ENCODE assay signal across 32 cellular contexts in genomic region chr16:89142474-89143197, GRCh38. TPM values are rescaled to one million over a fixed set of nuclear protein-coding genes. Genes with fewer than 3 reads are reported as not detected.
A peak's percentile ranks its signal among the peaks of the same experiment; 100 is the strongest.
DNase-seq lines count a peak whose midpoint lies in the region; ATAC-seq, FAIRE-seq and TF ChIP-seq lines count a peak whose summit lies in the region.
"Had no signal": no experiment of that assay in that cellular context is flagged by ENCODE, and none has a peak within 500 bp of the region (broad histone marks: within the 10 kb centered on the region; RNA-seq: fewer than 3 reads in every experiment).

No MANE protein-coding gene starts in this region.

- no peaks in the 10 kb centered on the region for H3K9me1 ChIP-seq in K562 (ENCODE audit: control insufficient read depth, insufficient read depth, low read length)

- no peaks in the 10 kb centered on the region for H3K27me3 ChIP-seq in K562 (ENCODE audit: control insufficient read depth in 2 of 2, insufficient read depth in 2 of 2, low read length in 2 of 2)
- H3K27me3 ChIP-seq in mesenchymal stem cell (ENCODE audit: control insufficient read depth in 1 of 2, insufficient read depth in 1 of 2, low read length in 2 of 2): no peaks in the 10 kb centered on the region
- H3K27me3 ChIP-seq in uterus: no peaks in the 10 kb centered on the region
- H3K27me3 ChIP-seq: breast epithelium, gastrocnemius medialis, neural progenitor cell, sigmoid colon, SJCRH30, suprapubic skin had no signal

- H3K4me1 ChIP-seq in K562 (replicated peaks in 1 of 2; ENCODE audit: control insufficient read depth in 2 of 2, insufficient read depth in 2 of 2, low read length in 2 of 2) (peaks cover 0 to 22% of the 10 kb centered on the region in 2 experiments; a peak in 2 of 5 replicates), mesenchymal stem cell (ENCODE audit: control insufficient read depth, insufficient read depth, low read depth, low read length) (no peaks in the 10 kb centered on the region), uterus (no peaks in the 10 kb centered on the region)
- H3K4me1 ChIP-seq: breast epithelium, gastrocnemius medialis, neural progenitor cell, sigmoid colon, SJCRH30, suprapubic skin had no signal

- H3K4me3 Mint-ChIP-seq in activated naive CD4-positive, alpha-beta T cell treated with anti-CD3 and anti-CD28 coated beads, Interleukin-2, amount 10 ng/mL, durations not matched to agents 7 days and 5 days: no peak overlapping the region
- H3K4me3 Mint-ChIP-seq: activated B cell treated with CpG ODN at 0.5 μM for 24 hours; activated T-cell treated with anti-CD3 and anti-CD28 coated beads, Interleukin-2, amount 50 U/mL, for 72 hours; CD4-positive, alpha-beta T cell; neural progenitor cell had no signal

- BruUV-seq in K562 (replicated peaks; lab: Mats Ljungman, UMichigan): no TSS peak

- no peaks in the 10 kb centered on the region for H3K9me3 Mint-ChIP-seq in activated naive CD4-positive, alpha-beta T cell treated with anti-CD3 and anti-CD28 coated beads, Interleukin-2, amount 10 ng/mL, durations not matched to agents 7 days and 5 days
- H3K9me3 Mint-ChIP-seq in activated naive CD4-positive, alpha-beta T cell treated with anti-CD3 and anti-CD28 coated beads, Interleukin-2, amount 50 U/mL, for 72 hours: no peaks in the 10 kb centered on the region
- H3K9me3 Mint-ChIP-seq: activated B cell treated with CpG ODN at 0.5 μM for 24 hours; activated T-cell treated with anti-CD3 and anti-CD28 coated beads, Interleukin-2, amount 50 U/mL, for 72 hours; CD4-positive, alpha-beta T cell; neural progenitor cell had no signal

- TF ChIP-seq RAD21 in K562 (CRISPR knock-in tag; conservative IDR thresholded peaks at IDR 0.05 in 1 of 2, IDR thresholded peaks at IDR 0.05 in 1 of 2): no peak

- no peaks in the 10 kb centered on the region for H3K4me1 Mint-ChIP-seq in activated naive CD4-positive, alpha-beta T cell treated with anti-CD3 and anti-CD28 coated beads, Interleukin-2, amount 10 ng/mL, durations not matched to agents 7 days and 5 days
- H3K4me1 Mint-ChIP-seq: activated B cell treated with CpG ODN at 0.5 μM for 24 hours had no signal

- peaks cover 3% of the 10 kb centered on the region for H3K79me1 ChIP-seq in mesenchymal stem cell (replicated peaks; ENCODE audit: low read length, poor library complexity, severe bottlenecking)

- H2BK15ac ChIP-seq in mesenchymal stem cell (ENCODE audit: low read depth, poor library complexity, severe bottlenecking): no peak overlapping the region

- H3K4me3 ChIP-seq in K562 (no peak overlapping the region), mesenchymal stem cell (ENCODE audit: insufficient read depth in 1 of 2, low read depth in 1 of 2, low read length in 2 of 2) (no peak overlapping the region), uterus (no peak overlapping the region)
- H3K4me3 ChIP-seq: breast epithelium, gastrocnemius medialis, neural progenitor cell, PC-9, sigmoid colon, SJCRH30, suprapubic skin had no signal

- H3K14ac ChIP-seq in mesenchymal stem cell (ENCODE audit: low read length in 2 of 2): no peak overlapping the region

- CTCF ChIA-PET in activated naive CD4-positive, alpha-beta T cell treated with anti-CD3 and anti-CD28 coated beads, Interleukin-2, amount 10 ng/mL, durations not matched to agents 7 days and 5 days (lab: Charles Lee): no interaction called here
- CTCF ChIA-PET in K562 (lab: Yijun Ruan, JAX; ENCODE audit: low intra/inter-chr PET ratio): no interaction called here

- H4K91ac ChIP-seq in mesenchymal stem cell (ENCODE audit: low read length): no peak overlapping the region

- H3K4ac ChIP-seq in mesenchymal stem cell (ENCODE audit: low read depth in 1 of 2, low read length in 2 of 2): no peak overlapping the region

- H3K9me3 ChIP-seq in K562 (replicated peaks; ENCODE audit: control insufficient read depth, insufficient read depth, low read depth, low read length) (peaks cover 2% of the 10 kb centered on the region), mesenchymal stem cell (ENCODE audit: control insufficient read depth, low read length) (no peaks in the 10 kb centered on the region), uterus (no peaks in the 10 kb centered on the region)
- H3K9me3 ChIP-seq: breast epithelium, gastrocnemius medialis, sigmoid colon, SJCRH30, suprapubic skin had no signal

- H3K4me2 ChIP-seq in K562 (ENCODE audit: insufficient read depth, low read length) (no peak overlapping the region), mesenchymal stem cell (ENCODE audit: low read length, poor library complexity, severe bottlenecking) (no peak overlapping the region)
- H3K4me2 ChIP-seq: neural progenitor cell, PC-9 had no signal

- no peak overlapping the region for H2BK12ac ChIP-seq in mesenchymal stem cell (ENCODE audit: low read length in 2 of 2)

- in situ Hi-C loops in K562 (cut with MboI): no loop called here

- H2BK120ac ChIP-seq in mesenchymal stem cell (ENCODE audit: low read depth, low read length): no peak overlapping the region

- WGBS in K562 (ENCODE audit: insufficient coverage, low coverage, missing lambda C conversion rate): 88% methylated on average over 12 of the region's 13 CpGs
- WGBS in mesenchymal stem cell: 95% methylated on average over 13 of the region's 13 CpGs

- TF ChIP-seq EP300 in K562 (IDR thresholded peaks at IDR 0.05; ENCODE audit: low read length): no peak

- no peak overlapping the region for H4K8ac ChIP-seq in mesenchymal stem cell (ENCODE audit: low read length)

- peaks cover 44% of the 10 kb centered on the region; the same call in 2 of the 3 replicates for H3K36me3 ChIP-seq in K562 (ENCODE audit: control insufficient read depth, insufficient read depth, low read length)
- peaks cover 58 to 84% of the 10 kb centered on the region in 2 experiments for H3K36me3 ChIP-seq in mesenchymal stem cell (ENCODE audit: control insufficient read depth in 1 of 2, insufficient read depth in 2 of 2, low read depth in 1 of 2, low read length in 2 of 2)
- no peaks in the 10 kb centered on the region for H3K36me3 ChIP-seq in uterus
- H3K36me3 ChIP-seq: neural progenitor cell, SJCRH30 had no signal

- H3K18ac ChIP-seq in mesenchymal stem cell (ENCODE audit: low read depth in 1 of 2, low read length in 2 of 2): no peak overlapping the region

- H3K36me3 Mint-ChIP-seq in activated naive CD4-positive, alpha-beta T cell treated with anti-CD3 and anti-CD28 coated beads, Interleukin-2, amount 10 ng/mL, durations not matched to agents 7 days and 5 days: peaks cover 17% of the 10 kb centered on the region
- H3K36me3 Mint-ChIP-seq in activated naive CD4-positive, alpha-beta T cell treated with anti-CD3 and anti-CD28 coated beads, Interleukin-2, amount 50 U/mL, for 72 hours: peaks cover 0 to 13% of the 10 kb centered on the region in 2 donors

- no peak overlapping the region for H3K27ac ChIP-seq in K562 (ENCODE audit: extremely low read depth, low read depth, low read length)
- H3K27ac ChIP-seq in mesenchymal stem cell (ENCODE audit: low read length, poor library complexity, severe bottlenecking): no peak overlapping the region
- H3K27ac ChIP-seq in uterus: no peak overlapping the region
- H3K27ac ChIP-seq: breast epithelium, gastrocnemius medialis, neural progenitor cell, PC-9, sigmoid colon, SJCRH30, suprapubic skin had no signal

- H3K27ac Mint-ChIP-seq in activated naive CD4-positive, alpha-beta T cell treated with anti-CD3 and anti-CD28 coated beads, Interleukin-2, amount 10 ng/mL, durations not matched to agents 7 days and 5 days: peak overlapping the region; percentile 28
- H3K27ac Mint-ChIP-seq in activated naive CD4-positive, alpha-beta T cell treated with anti-CD3 and anti-CD28 coated beads, Interleukin-2, amount 50 U/mL, for 72 hours: no peak overlapping the region
- H3K27ac Mint-ChIP-seq: activated B cell treated with CpG ODN at 0.5 μM for 24 hours; activated T-cell treated with anti-CD3 and anti-CD28 coated beads, Interleukin-2, amount 50 U/mL, for 72 hours; CD4-positive, alpha-beta T cell; neural progenitor cell; progenitor cell of endocrine pancreas had no signal

- DNase-seq in activated naive CD4-positive, alpha-beta T cell treated with anti-CD3 and anti-CD28 coated beads, Interleukin-2, amount 10 ng/mL, durations not matched to agents 7 days and 5 days: no peak
- no peak for DNase-seq in activated naive CD4-positive, alpha-beta T cell treated with anti-CD3 and anti-CD28 coated beads, Interleukin-2, amount 50 U/mL, for 72 hours (ENCODE audit: low spot score in 2 of 2)
- no peak for DNase-seq in K562 (ENCODE audit: extremely low read depth in 1 of 4, low spot score in 3 of 4)
- DNase-seq in mesenchymal stem cell: peak; percentile 10
- no peak for DNase-seq in uterus
- DNase-seq in activated CD4-positive, CD25-positive, alpha-beta regulatory T cell (lab: John Stamatoyannopoulos, UW): no peak
- no peak for DNase-seq in NCI-H1105 treated with DMSO at 0.1 percent for 48 hours (lab: John Stamatoyannopoulos, UW)
- DNase-seq: activated B cell treated with CpG ODN at 0.5 μM for 24 hours; activated naive CD4-positive, alpha-beta T cell treated with Interleukin-2 at 50 U/mL for 16 hours; activated T-cell treated with anti-CD3 and anti-CD28 coated beads, Interleukin-2, amount 50 U/mL, for 72 hours; amygdala; CD4-positive, alpha-beta T cell; effector memory CD4-positive, alpha-beta T cell; erythroblast; gastrocnemius medialis; hippocampal formation; Karpas-422; NCI-H1694; NCI-H2171; NCI-H510A; PC-9; sigmoid colon; SJCRH30; stimulated activated naive CD4-positive, alpha-beta T cell had no signal

- no peak for FAIRE-seq in K562 (lab: Jason Lieb, UNC)

- H2AFZ ChIP-seq in K562 (ENCODE audit: low read depth, low read length) (no peak overlapping the region), mesenchymal stem cell (ENCODE audit: low read depth, low read length) (no peak overlapping the region)
- H2AFZ ChIP-seq: neural progenitor cell, PC-9 had no signal

- H3K27me3 Mint-ChIP-seq in activated naive CD4-positive, alpha-beta T cell treated with anti-CD3 and anti-CD28 coated beads, Interleukin-2, amount 10 ng/mL, durations not matched to agents 7 days and 5 days: no peaks in the 10 kb centered on the region
- H3K27me3 Mint-ChIP-seq: activated B cell treated with CpG ODN at 0.5 μM for 24 hours; CD4-positive, alpha-beta T cell; progenitor cell of endocrine pancreas had no signal

- H4K20me1 ChIP-seq in K562 (replicated peaks; ENCODE audit: control insufficient read depth, insufficient read depth, low read length): no peaks in the 10 kb centered on the region

- H3K79me2 ChIP-seq in K562 (ENCODE audit: control insufficient read depth, insufficient read depth, low read length): no peaks in the 10 kb centered on the region

- intact Hi-C loops in K562 (cut with micrococcal nuclease): no loop called here
- intact Hi-C loops in uterus (cut with DNase I; ENCODE audit: low total_unique reads): no loop called here

- POLR2A ChIA-PET in K562 (lab: Yijun Ruan, JAX): interaction anchor here (0.6 to 1.1 kb wide), 2 partner anchors 13 to 64 kb away, joined by 3 read pairs; no protein-coding TSS in a partner anchor

- no peak for TF ChIP-seq CTCF in K562 (IDR thresholded peaks at IDR 0.05 in 2 of 3, conservative IDR thresholded peaks at IDR 0.05 in 1 of 3; ENCODE audit: insufficient read depth in 2 of 3, low read depth in 1 of 3, low read length in 3 of 3)
- TF ChIP-seq CTCF in uterus (IDR thresholded peaks at IDR 0.05): no peak

- no peak overlapping the region for H2AK5ac ChIP-seq in mesenchymal stem cell (ENCODE audit: low read length, severe bottlenecking)

- no peak overlapping the region for H3K9ac ChIP-seq in K562 (ENCODE audit: insufficient read depth in 1 of 2, low read depth in 2 of 2, low read length in 2 of 2)
- no peak overlapping the region for H3K9ac ChIP-seq in mesenchymal stem cell (ENCODE audit: low read length)
- H3K9ac ChIP-seq: neural progenitor cell had no signal

- no peak for ATAC-seq in activated naive CD4-positive, alpha-beta T cell treated with anti-CD3 and anti-CD28 coated beads, Interleukin-2, amount 50 U/mL, for 72 hours
- no peak for ATAC-seq in K562
- no peak for ATAC-seq in HG02885 (IDR thresholded peaks at IDR 0.05; ENCODE audit: poor library complexity, unreplicated experiment)
- ATAC-seq: activated T-cell treated with anti-CD3 and anti-CD28 coated beads, Interleukin-2, amount 50 U/mL, for 72 hours; gastrocnemius medialis; left cardiac atrium had no signal

- no peak overlapping the region for H2BK5ac ChIP-seq in mesenchymal stem cell (ENCODE audit: low read depth, low read length, poor library complexity, severe bottlenecking)

- TF ChIP-seq POLR2A in K562 (conservative IDR thresholded peaks at IDR 0.05) (no peak), uterus (IDR thresholded peaks at IDR 0.05) (no peak)

- H3K23ac ChIP-seq in mesenchymal stem cell (ENCODE audit: low read length in 2 of 2): no peak overlapping the region

RNA-seq across cellular contexts. Expression of gene CDH15, which starts 28.9 kb away (rescaled TPM):
- under 1 TPM in 1 of 2 donors, not detected in 1; 0.75 TPM for total RNA-seq in activated naive CD4-positive, alpha-beta T cell treated with anti-CD3 and anti-CD28 coated beads, Interleukin-2, amount 50 U/mL, for 72 hours
- total RNA-seq in K562 (2011; cell fraction: chromatin; rRNA removed; ENCODE audit: low replicate concordance): 0.37 TPM in 1 of 2 replicates, not detected in the other
- 0.33 TPM in 1 of 2 replicates, not detected in the other for total RNA-seq in K562 (2011; cell fraction: nucleolus; rRNA removed)
- total RNA-seq in K562 (2011; cell fraction: nucleoplasm; rRNA removed): not detected in 2 replicates
- total RNA-seq in K562 (2014; rRNA removed): 0.16 and 0.18 TPM in 2 replicates
- total RNA-seq in K562 (2014; rRNA removed; fragmentation: Illumina TruSeq; extraction: Trizol): not detected in 2 replicates
- not detected in 2 replicates for total RNA-seq in K562 (2015; rRNA removed; fragmentation: Illumina TruSeq; extraction: Trizol)
- total RNA-seq in K562 (2021): 0.07 and 0.11 TPM in 2 replicates
- 0.03 TPM in 1 of 2 replicates, not detected in the other for polyA plus RNA-seq in K562 (2011; rRNA removed)
- polyA plus RNA-seq in K562 (2011; cell fraction: cytosol; rRNA removed): 0.03 and 0.12 TPM in 2 replicates
- 0.08 and 0.09 TPM in 2 replicates for polyA plus RNA-seq in K562 (2011; cell fraction: nucleus; rRNA removed)
- polyA plus RNA-seq in K562 (2012): 0.11 and 0.12 TPM in 2 replicates
- polyA plus RNA-seq in K562 (2014; fragmentation: Illumina TruSeq; extraction: Trizol): not detected in 2 replicates
- not detected for polyA plus RNA-seq in K562 (2014; fragmentation: Nextera tagmentation; extraction: Ambion mirVana)
- not detected in 2 replicates for polyA plus RNA-seq in K562 (2014; rRNA removed)
- polyA minus RNA-seq in K562 (2011; rRNA and poly(A)+ RNA removed): not detected in 2 replicates
- polyA minus RNA-seq in K562 (2011; cell fraction: cytosol; rRNA and poly(A)+ RNA removed): not detected in 2 replicates
- polyA minus RNA-seq in K562 (2011; cell fraction: nucleus; rRNA and poly(A)+ RNA removed): not detected in 2 replicates
- polyA plus RNA-seq in mesenchymal stem cell (2013, experiment 1 of 2): 0.43 TPM
- 0.37 TPM for polyA plus RNA-seq in mesenchymal stem cell (2013, experiment 2 of 2)
- total RNA-seq in uterus: under 1 TPM in 1 of 4 donors, not detected in 3; 0.21 TPM
- total RNA-seq: A172; activated B cell treated with CpG ODN at 0.5 μM for 24 hours; activated T-cell treated with anti-CD3 and anti-CD28 coated beads, Interleukin-2, amount 50 U/mL, for 72 hours; breast epithelium; CD4-positive, alpha-beta T cell; PC-9; progenitor cell of endocrine pancreas; sigmoid colon had no signal

RNA-seq across cellular contexts. Expression of gene ACSF3, which starts 49.0 kb away (rescaled TPM):
- total RNA-seq in activated naive CD4-positive, alpha-beta T cell treated with anti-CD3 and anti-CD28 coated beads, Interleukin-2, amount 50 U/mL, for 72 hours: 10 to 100 TPM; 33.1 to 59.9 TPM
- total RNA-seq in K562 (2011; cell fraction: chromatin; rRNA removed; ENCODE audit: low replicate concordance): 55.6 and 73.7 TPM in 2 replicates
- total RNA-seq in K562 (2011; cell fraction: nucleolus; rRNA removed): 44.2 and 45.9 TPM in 2 replicates
- 35.3 and 39.0 TPM in 2 replicates for total RNA-seq in K562 (2011; cell fraction: nucleoplasm; rRNA removed)
- total RNA-seq in K562 (2014; rRNA removed): 28.5 and 37.0 TPM in 2 replicates
- 14.0 and 14.6 TPM in 2 replicates for total RNA-seq in K562 (2014; rRNA removed; fragmentation: Illumina TruSeq; extraction: Trizol)
- 14.5 and 16.9 TPM in 2 replicates for total RNA-seq in K562 (2015; rRNA removed; fragmentation: Illumina TruSeq; extraction: Trizol)
- total RNA-seq in K562 (2021): 31.7 and 32.8 TPM in 2 replicates
- polyA plus RNA-seq in K562 (2011; rRNA removed): 14.9 and 15.9 TPM in 2 replicates
- polyA plus RNA-seq in K562 (2011; cell fraction: cytosol; rRNA removed): 12.9 and 34.5 TPM in 2 replicates
- polyA plus RNA-seq in K562 (2011; cell fraction: nucleus; rRNA removed): 22.1 and 40.2 TPM in 2 replicates
- polyA plus RNA-seq in K562 (2012): 16.9 and 29.2 TPM in 2 replicates
- 14.7 and 21.0 TPM in 2 replicates for polyA plus RNA-seq in K562 (2014; fragmentation: Illumina TruSeq; extraction: Trizol)
- polyA plus RNA-seq in K562 (2014; fragmentation: Nextera tagmentation; extraction: Ambion mirVana): 1 to 10 TPM in 1 of 2 experiments, under 1 TPM in 1; 0.77 to 1.9 TPM
- polyA plus RNA-seq in K562 (2014; rRNA removed): 27.3 and 29.8 TPM in 2 replicates
- polyA minus RNA-seq in K562 (2011; rRNA and poly(A)+ RNA removed): 16.2 and 17.6 TPM in 2 replicates
- 40.6 and 53.1 TPM in 2 replicates for polyA minus RNA-seq in K562 (2011; cell fraction: cytosol; rRNA and poly(A)+ RNA removed)
- polyA minus RNA-seq in K562 (2011; cell fraction: nucleus; rRNA and poly(A)+ RNA removed): 21.0 and 22.3 TPM in 2 replicates
- polyA plus RNA-seq in mesenchymal stem cell (2013, experiment 1 of 2): 7.7 TPM
- polyA plus RNA-seq in mesenchymal stem cell (2013, experiment 2 of 2): 7.7 TPM
- 10 to 100 TPM in 3 of 4 donors, 1 to 10 TPM in 1; 7.4 to 39.0 (median 18.2) TPM for total RNA-seq in uterus

RNA-seq across cellular contexts. Expression of gene SLC22A31, which starts 57.7 kb away (rescaled TPM):
- 1 to 10 TPM; 1.6 to 3.7 TPM for total RNA-seq in activated naive CD4-positive, alpha-beta T cell treated with anti-CD3 and anti-CD28 coated beads, Interleukin-2, amount 50 U/mL, for 72 hours
- total RNA-seq in K562 (2011; cell fraction: chromatin; rRNA removed; ENCODE audit: low replicate concordance): 1.7 and 10.2 TPM in 2 replicates
- total RNA-seq in K562 (2011; cell fraction: nucleolus; rRNA removed): 8.4 and 9.0 TPM in 2 replicates
- total RNA-seq in K562 (2011; cell fraction: nucleoplasm; rRNA removed): 3.0 and 3.2 TPM in 2 replicates
- total RNA-seq in K562 (2014; rRNA removed) (0.54 and 0.86 TPM in 2 replicates), K562 (2014; rRNA removed; fragmentation: Illumina TruSeq; extraction: Trizol) (not detected in 2 replicates), K562 (2015; rRNA removed; fragmentation: Illumina TruSeq; extraction: Trizol) (0.15 and 0.29 TPM in 2 replicates), K562 (2021) (1.1 and 1.3 TPM in 2 replicates), uterus (not detected)
- polyA plus RNA-seq in K562 (2011; rRNA removed) (0.39 and 1.9 TPM in 2 replicates), K562 (2014; fragmentation: Illumina TruSeq; extraction: Trizol) (0.36 and 0.47 TPM in 2 replicates), K562 (2014; fragmentation: Nextera tagmentation; extraction: Ambion mirVana) (not detected), K562 (2014; rRNA removed) (2.2 and 2.4 TPM in 2 replicates)
- polyA plus RNA-seq in K562 (2011; cell fraction: cytosol; rRNA removed): 0.94 and 0.97 TPM in 2 replicates
- 21.9 and 26.1 TPM in 2 replicates for polyA plus RNA-seq in K562 (2011; cell fraction: nucleus; rRNA removed)
- polyA plus RNA-seq in K562 (2012): 0.74 and 1.7 TPM in 2 replicates
- not detected in 2 replicates for polyA minus RNA-seq in K562 (2011; rRNA and poly(A)+ RNA removed)
- 0.76 TPM in 1 of 2 replicates, not detected in the other for polyA minus RNA-seq in K562 (2011; cell fraction: cytosol; rRNA and poly(A)+ RNA removed)
- polyA minus RNA-seq in K562 (2011; cell fraction: nucleus; rRNA and poly(A)+ RNA removed): 1.9 and 3.9 TPM in 2 replicates
- 0.99 TPM for polyA plus RNA-seq in mesenchymal stem cell (2013, experiment 1 of 2)
- 1.00 TPM for polyA plus RNA-seq in mesenchymal stem cell (2013, experiment 2 of 2)
- total RNA-seq: A172, activated B cell treated with CpG ODN at 0.5 μM for 24 hours, breast epithelium, gastrocnemius medialis, sigmoid colon, SJCRH30, urinary bladder had no signal
